9 cellular contexts compared by ENCODE assay signal in genomic region chr7:107939472-107940145, GRCh38. TPM values are rescaled to one million over a fixed set of nuclear protein-coding genes. Genes with fewer than 3 reads are reported as not detected.
DNase-seq lines count a peak whose midpoint lies in the region; ATAC-seq, FAIRE-seq and TF ChIP-seq lines count a peak whose summit lies in the region.
"Had no signal": no experiment of that assay in that cellular context is flagged by ENCODE, and none has a peak within 500 bp of the region (broad histone marks: within the 10 kb centered on the region; RNA-seq: fewer than 3 reads in every experiment).

No MANE protein-coding gene starts in this region.

- no peaks in the 10 kb centered on the region for H3K4me1 Mint-ChIP-seq in immature natural killer cell
- H3K4me1 Mint-ChIP-seq in activated T-helper 1 cell treated with anti-CD3 and anti-CD28 coated beads, Interleukin-12 subunit alpha, Interleukin-12 subunit beta, Interleukin-2, Interleukin-4 antibody, amounts not matched to agents 30 ng/mL and 10 ng/mL and 1 ng/mL, durations not matched to agents 14 hours and 24 hours and 36 hours (ENCODE audit: low read depth), result no peaks in the 10 kb centered on the region

- no peaks in the 10 kb centered on the region for H4K20me1 ChIP-seq in endothelial cell of umbilical vein (replicated peaks; ENCODE audit: control insufficient read depth, extremely low read depth, insufficient read depth, low read length)

- H3K9me3 ChIP-seq in endothelial cell of umbilical vein (replicated peaks; ENCODE audit: control insufficient read depth, insufficient read depth, low read length) (no peaks in the 10 kb centered on the region), thyroid gland (no peaks in the 10 kb centered on the region)

- peaks cover 3 to 11% (median 9%) of the 10 kb centered on the region in 3 donors for H3K36me3 Mint-ChIP-seq in immature natural killer cell
- peaks cover 3% of the 10 kb centered on the region for H3K36me3 Mint-ChIP-seq in activated T-helper 1 cell treated with anti-CD3 and anti-CD28 coated beads, Interleukin-12 subunit alpha, Interleukin-12 subunit beta, Interleukin-2, Interleukin-4 antibody, amounts not matched to agents 30 ng/mL and 10 ng/mL and 1 ng/mL, durations not matched to agents 14 hours and 24 hours and 36 hours (ENCODE audit: low read depth)

- no peak overlapping the region for H3K27ac Mint-ChIP-seq in immature natural killer cell
- H3K27ac Mint-ChIP-seq in activated T-helper 1 cell treated with anti-CD3 and anti-CD28 coated beads, Interleukin-12 subunit alpha, Interleukin-12 subunit beta, Interleukin-2, Interleukin-4 antibody, amounts not matched to agents 30 ng/mL and 10 ng/mL and 1 ng/mL, durations not matched to agents 14 hours and 24 hours and 36 hours, result no peak overlapping the region

- POLR2A ChIA-PET in endothelial cell of umbilical vein (lab: Charles Lee), result no interaction called here

- CTCF ChIA-PET in endothelial cell of umbilical vein (lab: Charles Lee), result interaction anchor here (1.0 to 2.0 kb wide), 3 partner anchors 9 to 206 kb away, joined by 3 to 10 read pairs (median 4); no protein-coding TSS in a partner anchor

- H3K27me3 Mint-ChIP-seq in immature natural killer cell (ENCODE audit: low read depth in 3 of 3), result peaks cover 0 to 2% (median 0%) of the 10 kb centered on the region in 3 donors
- no peaks in the 10 kb centered on the region for H3K27me3 Mint-ChIP-seq in activated T-helper 1 cell treated with anti-CD3 and anti-CD28 coated beads, Interleukin-12 subunit alpha, Interleukin-12 subunit beta, Interleukin-2, Interleukin-4 antibody, amounts not matched to agents 30 ng/mL and 10 ng/mL and 1 ng/mL, durations not matched to agents 14 hours and 24 hours and 36 hours (ENCODE audit: insufficient read depth)

- H2AFZ ChIP-seq in endothelial cell of umbilical vein (ENCODE audit: low read depth, low read length), result no peak overlapping the region

- H3K4me3 Mint-ChIP-seq in immature natural killer cell, result no peak overlapping the region
- H3K4me3 Mint-ChIP-seq in activated T-helper 1 cell treated with anti-CD3 and anti-CD28 coated beads, Interleukin-12 subunit alpha, Interleukin-12 subunit beta, Interleukin-2, Interleukin-4 antibody, amounts not matched to agents 30 ng/mL and 10 ng/mL and 1 ng/mL, durations not matched to agents 14 hours and 24 hours and 36 hours, result no peak overlapping the region

- peaks cover 41% of the 10 kb centered on the region for H3K79me2 ChIP-seq in endothelial cell of umbilical vein (ENCODE audit: control insufficient read depth, insufficient read depth, low read length)

- peak overlapping the region; percentile 60 for H3K9ac ChIP-seq in endothelial cell of umbilical vein (replicated peaks; ENCODE audit: extremely low read depth, insufficient read depth, low read length)

- TF ChIP-seq POLR2A in endothelial cell of umbilical vein (IDR thresholded peaks at IDR 0.05; ENCODE audit: low read depth, low read length) (peak; percentile 56), thyroid gland (IDR thresholded peaks at IDR 0.05) (no peak)

- TF ChIP-seq CTCF in endothelial cell of umbilical vein (IDR thresholded peaks at IDR 0.05; ENCODE audit: extremely low read depth in 1 of 2, insufficient read depth in 1 of 2, low read depth in 1 of 2, low read length in 2 of 2), result no peak
- TF ChIP-seq CTCF in thyroid gland (IDR thresholded peaks at IDR 0.05), result no peak

- no TSS peak for BruUV-seq in endothelial cell of umbilical vein (replicated peaks; lab: Mats Ljungman, UMichigan)

- no peaks in the 10 kb centered on the region for H3K9me3 Mint-ChIP-seq in immature natural killer cell
- H3K9me3 Mint-ChIP-seq in activated T-helper 1 cell treated with anti-CD3 and anti-CD28 coated beads, Interleukin-12 subunit alpha, Interleukin-12 subunit beta, Interleukin-2, Interleukin-4 antibody, amounts not matched to agents 30 ng/mL and 10 ng/mL and 1 ng/mL, durations not matched to agents 14 hours and 24 hours and 36 hours, result no peaks in the 10 kb centered on the region

- no peaks in the 10 kb centered on the region for H3K9me1 ChIP-seq in endothelial cell of umbilical vein (replicated peaks; ENCODE audit: control insufficient read depth, extremely low read depth, insufficient read depth, low read length)

- peak overlapping the region; percentile 1 for H3K4me2 ChIP-seq in endothelial cell of umbilical vein (ENCODE audit: insufficient read depth, low read length)

- WGBS in thyroid gland, 2 donors, result 69 to 82% methylated on average over 7 of the region's 7 CpGs

- peak; percentile 92 for FAIRE-seq in endothelial cell of umbilical vein (lab: Jason Lieb, UNC)
- FAIRE-seq: GM12878 had no signal

- H3K4me3 ChIP-seq in endothelial cell of umbilical vein (replicated peaks in 1 of 3; ENCODE audit: insufficient read depth in 1 of 3, low read depth in 1 of 3, low read length in 3 of 3), result no peak overlapping the region
- no peak overlapping the region for H3K4me3 ChIP-seq in thyroid gland (replicated peaks in 1 of 3)
- H3K4me3 ChIP-seq: GM12878 had no signal

- intact Hi-C loops in endothelial cell of umbilical vein (cut with micrococcal nuclease), result loop anchor here (1.0 to 2.0 kb wide), 2 partner anchors 9 to 207 kb away; no protein-coding TSS in a partner anchor
- intact Hi-C loops in thyroid gland (cut with DNase I), result loop anchor here (10.0 kb wide), 1 partner anchor 65 kb away; the partner anchor contains the start of gene LAMB1
- intact Hi-C loops in activated T-helper 1 cell treated with anti-CD3 and anti-CD28 coated beads, Interleukin-12 subunit alpha, Interleukin-12 subunit beta, Interleukin-2, Interleukin-4 antibody, amounts not matched to agents 30 ng/mL and 10 ng/mL and 1 ng/mL, durations not matched to agents 14 hours and 24 hours and 36 hours (cut with micrococcal nuclease), result no loop called here

- DNase-seq in NCI-H226, result peak; percentile 12
- DNase-seq in endothelial cell of umbilical vein (ENCODE audit: low read depth, low spot score), result peak; percentile 98
- peak; percentile 78 to 85 for DNase-seq in lung microvascular endothelial cell (ENCODE audit: low read depth in 2 of 2)
- DNase-seq in thyroid gland, result peak in 1 of 2 donors; percentile 12
- no peak for DNase-seq in immature natural killer cell
- no peak for DNase-seq in activated T-helper 1 cell treated with anti-CD3 and anti-CD28 coated beads, Interleukin-12 subunit alpha, Interleukin-12 subunit beta, Interleukin-2, Interleukin-4 antibody, amounts not matched to agents 30 ng/mL and 10 ng/mL and 1 ng/mL, durations not matched to agents 14 hours and 24 hours and 36 hours (ENCODE audit: low spot score)

- H3K4me1 ChIP-seq in endothelial cell of umbilical vein (ENCODE audit: control insufficient read depth, extremely low read depth, insufficient read depth, low read length) (peaks cover 60% of the 10 kb centered on the region), thyroid gland (peaks cover 12 to 13% of the 10 kb centered on the region in 2 donors)

- peak overlapping the region; percentile 91 for H3K27ac ChIP-seq in endothelial cell of umbilical vein (ENCODE audit: insufficient read depth, low read depth, low read length)
- H3K27ac ChIP-seq in thyroid gland, result peak overlapping the region in 2 of 3 donors; percentile 40 to 53

- H3K27me3 ChIP-seq in endothelial cell of umbilical vein (ENCODE audit: control insufficient read depth in 2 of 2, insufficient read depth in 2 of 2, low read length in 2 of 2) (no peaks in the 10 kb centered on the region), thyroid gland (no peaks in the 10 kb centered on the region)

- H3K36me3 ChIP-seq in endothelial cell of umbilical vein (ENCODE audit: control insufficient read depth in 2 of 2, extremely low read depth in 1 of 2, insufficient read depth in 2 of 2, low read length in 2 of 2) (peaks cover 40 to 52% of the 10 kb centered on the region in 2 experiments), thyroid gland (peaks cover 4 to 7% of the 10 kb centered on the region in 2 donors)

- dilution Hi-C loops in endothelial cell of umbilical vein (cut with MboI; ENCODE audit: extremely low pct_ligation_motif_present, low sequenced_read_pairs), result no loop called here

- ATAC-seq in GM19035 (IDR thresholded peaks at IDR 0.05; ENCODE audit: unreplicated experiment) (no peak), HG02938 (IDR thresholded peaks at IDR 0.05; ENCODE audit: unreplicated experiment) (no peak)
- ATAC-seq: GM12878 had no signal

TF ChIP-seq in endothelial cell of umbilical vein, 7 proteins besides CTCF, POLR2A, EP300 and RAD21:
- TF ChIP-seq POLR2AphosphoS5 (IDR thresholded peaks at IDR 0.05; ENCODE audit: insufficient read depth, low read depth, low read length) (peak; percentile 88), EZH2 (IDR thresholded peaks at IDR 0.05; ENCODE audit: borderline replicate concordance, low read depth, low read length, severe bottlenecking) (no peak), JUN (IDR thresholded peaks at IDR 0.05; ENCODE audit: borderline replicate concordance, insufficient read depth, insufficient read length, low read depth) (peak; percentile 79), FOS (IDR thresholded peaks at IDR 0.05; ENCODE audit: borderline replicate concordance, insufficient read depth, low read length) (peak; percentile 64), MAX (IDR thresholded peaks at IDR 0.05; ENCODE audit: insufficient read depth, insufficient read length) (no peak), GATA2 (IDR thresholded peaks at IDR 0.05; ENCODE audit: insufficient read depth, insufficient read length, low read depth, low read length) (peak; percentile 81), MYC (IDR thresholded peaks at IDR 0.05; ENCODE audit: low read depth, low read length) (no peak)

RNA-seq across cellular contexts. Expression of gene DLD, which starts 48.6 kb away (rescaled TPM):
- total RNA-seq in endothelial cell of umbilical vein (61.7 and 77.4 TPM in 2 replicates), lung microvascular endothelial cell (39.3 and 43.8 TPM in 2 replicates), thyroid gland (100 to 1,000 TPM; 108 to 343 (median 213) TPM)
- polyA plus RNA-seq in endothelial cell of umbilical vein (72.0 and 95.0 TPM in 2 replicates), immature natural killer cell (100 to 1,000 TPM in 1 of 3 donors, 10 to 100 TPM in 2; 52.2 to 102 (median 61.8) TPM)
- 79.7 and 92.1 TPM in 2 replicates for polyA plus RNA-seq in endothelial cell of umbilical vein (2011; cell fraction: cytosol; rRNA removed)
- 100 and 125 TPM in 2 replicates for polyA plus RNA-seq in endothelial cell of umbilical vein (2011; cell fraction: nucleus; rRNA removed)
- 96.5 and 122 TPM in 2 replicates for polyA plus RNA-seq in endothelial cell of umbilical vein (2012)
- polyA minus RNA-seq in endothelial cell of umbilical vein, result 68.4 and 81.1 TPM in 2 replicates
- polyA minus RNA-seq in endothelial cell of umbilical vein (2011; cell fraction: cytosol; rRNA and poly(A)+ RNA removed), result 39.4 TPM
- 35.9 and 48.0 TPM in 2 replicates for polyA minus RNA-seq in endothelial cell of umbilical vein (2011; cell fraction: nucleus; rRNA and poly(A)+ RNA removed)
- 98.6 and 114 TPM in 2 replicates for total RNA-seq in activated T-helper 1 cell treated with anti-CD3 and anti-CD28 coated beads, Interleukin-12 subunit alpha, Interleukin-12 subunit beta, Interleukin-2, Interleukin-4 antibody, amounts not matched to agents 30 ng/mL and 10 ng/mL and 1 ng/mL, durations not matched to agents 14 hours and 24 hours and 36 hours

Comparison
In these comparisons a context has a peak if more than half of its experiments do, and no peak if none do; other contexts are left out.
1. DNase-seq: peak in NCI-H226 (single experiment), endothelial cell of umbilical vein (single experiment) and lung microvascular endothelial cell (2 of 2); none in immature natural killer cell (0 of 3) and activated T-helper 1 cell treated with anti-CD3 and anti-CD28 coated beads, Interleukin-12 subunit alpha, Interleukin-12 subunit beta, Interleukin-2, Interleukin-4 antibody, amounts not matched to agents 30 ng/mL and 10 ng/mL and 1 ng/mL, durations not matched to agents 14 hours and 24 hours and 36 hours (single experiment).